In genomic region chr3:50534721-50535330, GRCh38 we compare ENCODE assay signal across 19 cellular contexts. TPM values are rescaled to one million over a fixed set of nuclear protein-coding genes. Genes with fewer than 3 reads are reported as not detected.
DNase-seq lines count a peak whose midpoint lies in the region; TF ChIP-seq lines count a peak whose summit lies in the region.
"Had no signal": no experiment of that assay in that cellular context is flagged by ENCODE, and none has a peak within 500 bp of the region (broad histone marks: within the 10 kb centered on the region; RNA-seq: fewer than 3 reads in every experiment).

No MANE protein-coding gene starts in this region.

- H3K36me3 ChIP-seq in SJCRH30 = no peaks in the 10 kb centered on the region
- H3K36me3 ChIP-seq: Peyer's patch had no signal

- no peaks in the 10 kb centered on the region for H3K9me3 ChIP-seq in SJCRH30 (replicated peaks)
- H3K9me3 ChIP-seq: A549, Peyer's patch, SK-N-SH had no signal

- H3K4me1 ChIP-seq in SJCRH30 = no peaks in the 10 kb centered on the region
- H3K4me1 ChIP-seq: A549, Peyer's patch had no signal

- no peak overlapping the region for H3K27ac ChIP-seq in SJCRH30
- H3K27ac ChIP-seq: A549, KMS-11, Peyer's patch had no signal

- in situ Hi-C loops in astrocyte of the spinal cord (cut with HindIII; ENCODE audit: low sequenced_read_pairs) = no loop called here

- H3K4me3 ChIP-seq in astrocyte of the spinal cord (ENCODE audit: low read depth, low read length) (no peak overlapping the region), SJCRH30 (no peak overlapping the region)
- H3K4me3 ChIP-seq: A549, Peyer's patch had no signal

- no peak for TF ChIP-seq CTCF in astrocyte of the spinal cord (IDR thresholded peaks at IDR 0.05; ENCODE audit: low read depth, low read length)

- peaks cover 23% of the 10 kb centered on the region; the same call in 1 of the 2 replicates for H3K27me3 ChIP-seq in SJCRH30
- H3K27me3 ChIP-seq: Peyer's patch had no signal

- DNase-seq in HCEC 1CT (peak; percentile 46), astrocyte of the spinal cord (ENCODE audit: low read depth, low spot score) (peak; percentile 35), kidney glomerular epithelial cell (lab: John Stamatoyannopoulos, UW) (peak; percentile 46), smooth muscle cell of the brain vasculature (ENCODE audit: low read depth, low spot score) (peak; percentile 40), anterior cingulate cortex (lab: John Stamatoyannopoulos, UW) (no peak), nucleus accumbens (lab: John Stamatoyannopoulos, UW) (no peak), SJCRH30 (no peak)
- DNase-seq: C1 segment of cervical spinal cord, DND-41, NCI-H1048, NCI-H1436 treated with DMSO at 0.1 percent for 48 hours, NCI-H2029 treated with DMSO at 0.1 percent for 48 hours, NCI-H524, Peyer's patch, Right ventricle myocardium superior, SK-N-SH had no signal

RNA-seq across cellular contexts. Expression of gene CACNA2D2, which starts 31.4 kb away (rescaled TPM):
- not detected in 2 replicates for total RNA-seq in SJCRH30 (2014; rRNA removed; shearing (Covaris generic))
- total RNA-seq: MCF 10A had no signal

RNA-seq across cellular contexts. Expression of gene C3orf18, which starts 32.7 kb away (rescaled TPM):
- 1.1 and 2.4 TPM in 2 replicates for total RNA-seq in SJCRH30 (2014; rRNA removed; shearing (Covaris generic))

RNA-seq across cellular contexts. Expression of gene HEMK1, which starts 34.5 kb away (rescaled TPM):
- total RNA-seq in SJCRH30 (2014; rRNA removed; shearing (Covaris generic)) = 6.2 and 6.3 TPM in 2 replicates

Comparison
In these comparisons a context has a peak if more than half of its experiments do, and no peak if none do; other contexts are left out.
1. DNase-seq: peak in HCEC 1CT (single experiment), astrocyte of the spinal cord (single experiment), kidney glomerular epithelial cell (single experiment) and smooth muscle cell of the brain vasculature (single experiment); none in anterior cingulate cortex (0 of 58), nucleus accumbens (0 of 56) and SJCRH30 (0 of 2).